ENCODE assay signal across 27 cellular contexts in the genomic region with DNA sequence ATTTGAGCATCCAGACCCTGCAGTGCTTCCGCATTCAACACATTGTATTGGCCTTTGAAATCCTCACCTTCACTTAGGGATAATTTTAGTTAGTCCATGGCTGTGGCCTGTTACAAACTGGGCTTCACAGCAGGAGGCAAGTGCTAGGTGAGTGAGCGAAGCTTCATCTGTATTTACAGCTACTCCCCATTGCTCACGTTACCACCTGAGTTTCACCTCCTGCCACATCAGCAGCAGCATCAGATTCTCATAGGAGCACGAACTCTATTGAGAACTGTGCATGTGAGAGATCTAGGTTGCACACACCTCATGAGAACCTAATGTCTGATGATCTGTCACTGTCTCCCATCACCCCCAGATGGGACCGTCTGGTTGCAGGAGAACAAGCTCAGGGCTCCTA.
"Had no signal": no experiment of that assay in that cellular context is flagged by ENCODE, and none has a peak within 500 bp of the region (broad histone marks: within the 10 kb centered on the region; RNA-seq: fewer than 3 reads in every experiment).

No MANE protein-coding gene starts in this region.

- H3K4me1 ChIP-seq: stomach, suprapubic skin, testis, thyroid gland, tibial artery, tibial nerve, transverse colon, upper lobe of left lung, upper lobe of right lung, uterus, vagina had no signal

- H3K36me3 Mint-ChIP-seq: stimulated activated effector memory CD8-positive, alpha-beta T cell treated with anti-CD3 and anti-CD28 coated beads, Interleukin-12 subunit alpha, Interleukin-12 subunit beta, amount 100 ng/mL, for 72 hours; stimulated activated memory B cell treated with anti-CD40 and anti-IgM and Interleukin-4, amounts not matched to agents 10 μg/mL and 1 μg/mL and 100 μg/mL, for 72 hours; type B pancreatic cell had no signal

- H3K9me3 ChIP-seq: stomach, suprapubic skin, testis, thoracic aorta, thyroid gland, tibial artery, tibial nerve, transverse colon, upper lobe of left lung, upper lobe of right lung, uterus, vagina had no signal

- ATAC-seq: stimulated activated effector memory CD8-positive, alpha-beta T cell treated with anti-CD3 and anti-CD28 coated beads, Interleukin-12 subunit alpha, Interleukin-12 subunit beta, amount 100 ng/mL, for 72 hours; stimulated activated memory B cell treated with anti-CD40 and anti-IgM and Interleukin-4, amounts not matched to agents 10 μg/mL and 1 μg/mL and 100 μg/mL, for 72 hours; stimulated activated naive CD8-positive, alpha-beta T cell treated with anti-CD3 and anti-CD28 coated beads, Interleukin-15, amount 100 ng/mL, for 72 hours; stimulated activated naive CD8-positive, alpha-beta T cell treated with anti-CD3 and anti-CD28 coated beads, Interleukin-15, Interleukin-2, amounts not matched to agents 100 U/mL and 50 U/mL, for 24 hours; upper lobe of right lung had no signal

- H3K4me3 ChIP-seq: stomach, suprapubic skin, testis, thoracic aorta, thyroid gland, tibial artery, tibial nerve, transverse colon, upper lobe of left lung, upper lobe of right lung, uterus, vagina had no signal

- H3K27me3 Mint-ChIP-seq: stimulated activated memory B cell treated with anti-CD40 and anti-IgM and Interleukin-4, amounts not matched to agents 10 μg/mL and 1 μg/mL and 100 μg/mL, for 72 hours; stimulated activated naive CD8-positive, alpha-beta T cell treated with anti-CD3 and anti-CD28 coated beads, Interleukin-15, amount 100 ng/mL, for 72 hours; stimulated activated naive CD8-positive, alpha-beta T cell treated with anti-CD3 and anti-CD28 coated beads, Interleukin-15, Interleukin-2, amounts not matched to agents 100 ng/mL and 50 ng/mL, for 24 hours; type B pancreatic cell had no signal

- H3K36me3 ChIP-seq: stomach, suprapubic skin, thoracic aorta, thyroid gland, tibial artery, tibial nerve, transverse colon, upper lobe of left lung, upper lobe of right lung, uterus, vagina had no signal

- H3K4me3 Mint-ChIP-seq: stimulated activated effector memory CD8-positive, alpha-beta T cell treated with anti-CD3 and anti-CD28 coated beads, Interleukin-12 subunit alpha, Interleukin-12 subunit beta, amount 100 ng/mL, for 72 hours; stimulated activated memory B cell treated with anti-CD40 and anti-IgM and Interleukin-4, amounts not matched to agents 10 μg/mL and 1 μg/mL and 100 μg/mL, for 72 hours; stimulated activated naive CD8-positive, alpha-beta T cell treated with anti-CD3 and anti-CD28 coated beads, Interleukin-15, amount 100 ng/mL, for 72 hours; stimulated activated naive CD8-positive, alpha-beta T cell treated with anti-CD3 and anti-CD28 coated beads, Interleukin-15, Interleukin-2, amounts not matched to agents 100 ng/mL and 50 ng/mL, for 24 hours; type B pancreatic cell had no signal

- H3K27ac ChIP-seq: stomach, suprapubic skin, testis, thoracic aorta, thyroid gland, tibial artery, tibial nerve, transverse colon, upper lobe of left lung, upper lobe of right lung, uterus, vagina had no signal

- H3K9me3 Mint-ChIP-seq: stimulated activated effector memory CD8-positive, alpha-beta T cell treated with anti-CD3 and anti-CD28 coated beads, Interleukin-12 subunit alpha, Interleukin-12 subunit beta, amount 100 ng/mL, for 72 hours; stimulated activated naive CD8-positive, alpha-beta T cell treated with anti-CD3 and anti-CD28 coated beads, Interleukin-15, Interleukin-2, amounts not matched to agents 100 ng/mL and 50 ng/mL, for 24 hours had no signal

- H3K27ac Mint-ChIP-seq: stimulated activated effector memory CD8-positive, alpha-beta T cell treated with anti-CD3 and anti-CD28 coated beads, Interleukin-12 subunit alpha, Interleukin-12 subunit beta, amount 100 ng/mL, for 72 hours; stimulated activated memory B cell treated with anti-CD40 and anti-IgM and Interleukin-4, amounts not matched to agents 10 μg/mL and 1 μg/mL and 100 μg/mL, for 72 hours; stimulated activated naive CD8-positive, alpha-beta T cell treated with anti-CD3 and anti-CD28 coated beads, Interleukin-15, amount 100 ng/mL, for 72 hours; stimulated activated naive CD8-positive, alpha-beta T cell treated with anti-CD3 and anti-CD28 coated beads, Interleukin-15, Interleukin-2, amounts not matched to agents 100 ng/mL and 50 ng/mL, for 24 hours; type B pancreatic cell had no signal

- H3K4me1 Mint-ChIP-seq: stimulated activated effector memory CD8-positive, alpha-beta T cell treated with anti-CD3 and anti-CD28 coated beads, Interleukin-12 subunit alpha, Interleukin-12 subunit beta, amount 100 ng/mL, for 72 hours; stimulated activated memory B cell treated with anti-CD40 and anti-IgM and Interleukin-4, amounts not matched to agents 10 μg/mL and 1 μg/mL and 100 μg/mL, for 72 hours; stimulated activated naive CD8-positive, alpha-beta T cell treated with anti-CD3 and anti-CD28 coated beads, Interleukin-15, amount 100 ng/mL, for 72 hours had no signal

- H3K27me3 ChIP-seq: stomach, suprapubic skin, testis, thyroid gland, tibial artery, tibial nerve, transverse colon, upper lobe of left lung, upper lobe of right lung, uterus, vagina had no signal

- DNase-seq: stimulated activated CD4-positive, alpha-beta T cell treated with anti-CD3 and anti-CD28 coated beads, Interleukin-2, amount 100 ng/mL, for 48 hours; stimulated activated CD4-positive, alpha-beta T cell treated with anti-CD3 and anti-CD28 coated beads, Interleukin-4, amount 100 ng/mL, for 1 hour; stimulated activated CD4-positive, alpha-beta T cell treated with anti-CD3 and anti-CD28 coated beads, Interleukin-4, amount 100 ng/mL, for 24 hours; stimulated activated CD4-positive, alpha-beta T cell treated with anti-CD3 and anti-CD28 coated beads, Interleukin-4, amount 100 ng/mL, for 4 hours; stimulated activated CD8-positive, alpha-beta memory T cell treated with anti-CD3 and anti-CD28 coated beads, Interleukin-4, amount 100 ng/mL, for 48 hours; stimulated activated naive CD4-positive, alpha-beta T cell; stimulated activated naive CD4-positive, alpha-beta T cell treated with Interleukin-2 at 50 U/mL for 16 hours; stimulated activated naive CD8-positive, alpha-beta T cell treated with anti-CD3 and anti-CD28 coated beads, Interleukin-15, amount 100 ng/mL, for 72 hours; stimulated activated naive CD8-positive, alpha-beta T cell treated with anti-CD3 and anti-CD28 coated beads, Interleukin-15, Interleukin-2, amounts not matched to agents 100 U/mL and 50 U/mL, for 24 hours; stomach; substantia nigra; testis; thyroid gland; tibial artery; transverse colon; trophoblast cell; upper lobe of left lung; upper lobe of right lung; uterus had no signal
